8 cellular contexts compared by ENCODE assay signal in the genomic region with DNA sequence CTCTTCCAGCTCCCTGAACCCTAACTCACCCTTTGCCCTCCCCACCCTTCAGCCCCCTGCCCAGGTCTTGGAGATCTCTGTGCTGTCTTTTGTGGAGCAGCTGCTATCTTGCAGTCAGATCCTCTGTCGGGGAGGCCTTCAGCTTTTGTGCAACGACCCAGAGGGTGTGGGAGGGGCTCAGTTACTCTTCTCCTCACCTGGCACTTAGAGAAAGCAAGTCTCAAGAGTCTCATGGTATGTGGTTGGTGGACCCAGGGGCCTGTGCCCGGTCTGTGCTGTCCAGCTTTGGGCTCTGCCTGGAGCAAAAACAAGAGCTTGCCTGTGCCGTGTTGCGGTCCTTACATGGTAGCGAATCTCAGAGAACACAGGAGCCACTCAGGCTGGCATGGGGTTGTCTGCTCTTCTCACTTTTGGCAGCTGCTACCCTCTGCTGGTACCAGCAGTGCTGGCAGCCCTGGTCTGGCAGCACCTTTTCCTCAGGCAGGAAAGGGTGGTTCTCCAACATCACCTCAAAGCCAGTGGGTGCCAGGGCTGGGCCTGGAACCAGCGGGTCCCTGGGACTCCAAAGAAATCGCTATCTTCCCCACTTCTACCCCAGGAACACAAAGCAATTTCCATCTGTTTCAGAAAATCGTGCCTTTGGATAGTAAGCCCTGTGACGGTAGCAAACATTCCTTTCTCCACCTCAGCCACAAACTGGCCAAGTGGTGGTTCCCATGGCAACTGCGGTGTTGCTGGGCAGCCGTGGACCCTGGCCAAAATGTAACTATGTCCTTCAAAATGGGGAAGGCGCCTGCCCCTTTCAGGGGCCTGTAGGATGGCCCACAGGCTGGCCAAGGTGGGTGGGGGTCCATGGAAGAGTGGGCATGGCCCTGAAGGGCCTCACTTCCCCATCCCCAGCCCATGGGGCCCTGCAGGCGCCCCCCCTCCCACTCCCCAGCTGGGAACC.
DNase-seq lines count a peak whose midpoint lies in the region; ATAC-seq and TF ChIP-seq lines count a peak whose summit lies in the region.

No MANE protein-coding gene starts in this region.

- no peak overlapping the region for H3K9ac ChIP-seq in rectal smooth muscle tissue (ENCODE audit: low read length)

- no peaks in the 10 kb centered on the region for H3K36me3 ChIP-seq in rectal smooth muscle tissue (ENCODE audit: control insufficient read depth, insufficient read depth, low read length)

- no peaks in the 10 kb centered on the region for H3K27me3 ChIP-seq in rectal smooth muscle tissue (ENCODE audit: control insufficient read depth, insufficient read depth, low read length)

- peak overlapping the region; percentile 98 for H3K27ac ChIP-seq in rectal smooth muscle tissue (ENCODE audit: low read depth, low read length)

- H3K4me3 ChIP-seq in LNCaP clone FGC (ENCODE audit: low read depth, low read length): no peak overlapping the region
- H3K4me3 ChIP-seq in fibroblast of the aortic adventitia (ENCODE audit: low read depth, low read length): no peak overlapping the region
- no peak overlapping the region for H3K4me3 ChIP-seq in rectal smooth muscle tissue (ENCODE audit: low read length)

- TF ChIP-seq CTCF in LNCaP clone FGC (IDR thresholded peaks at IDR 0.05; ENCODE audit: control insufficient read depth, extremely low read depth, insufficient read depth) (peak; percentile 69), fibroblast of the aortic adventitia (IDR thresholded peaks at IDR 0.05; ENCODE audit: insufficient read depth, low read length) (peak; percentile 5)

- peaks cover 49% of the 10 kb centered on the region for H3K4me1 ChIP-seq in rectal smooth muscle tissue (ENCODE audit: control insufficient read depth, insufficient read depth, low read length)

- ATAC-seq in GM19455 (IDR thresholded peaks at IDR 0.05; ENCODE audit: unreplicated experiment) (no peak), HG03025 (IDR thresholded peaks at IDR 0.05; ENCODE audit: low FRiP score, unreplicated experiment) (no peak)

- DNase-seq in Ammon's horn (ENCODE audit: low spot score): peak; percentile 73
- peak; percentile 41 for DNase-seq in LNCaP clone FGC (ENCODE audit: low read depth)
- peak; percentile 28 for DNase-seq in activated T-cell treated with anti-CD3 and anti-CD28 coated beads for 24 hours (ENCODE audit: low read depth)
- peak; percentile 76 for DNase-seq in fibroblast of the aortic adventitia (ENCODE audit: low read depth)
- no peak for DNase-seq in NCI-H82 treated with DMSO at 0.1 percent for 48 hours (lab: John Stamatoyannopoulos, UW; ENCODE audit: unreplicated experiment)
